In genomic region chr10:109887776-109888175, GRCh38 we compare ENCODE assay signal across 19 cellular contexts. TPM values are rescaled to one million over a fixed set of nuclear protein-coding genes. Genes with fewer than 3 reads are reported as not detected.
DNase-seq lines count a peak whose midpoint lies in the region; ATAC-seq and TF ChIP-seq lines count a peak whose summit lies in the region.
"Had no signal": no experiment of that assay in that cellular context is flagged by ENCODE, and none has a peak within 500 bp of the region (broad histone marks: within the 10 kb centered on the region; RNA-seq: fewer than 3 reads in every experiment).

No MANE protein-coding gene starts in this region.

- intact Hi-C loops in CD4-positive, alpha-beta T cell (cut with DNase I, micrococcal nuclease): loop anchor here (5.0 to 10.0 kb wide), 2 partner anchors 217 to 390 kb away; no protein-coding TSS in a partner anchor

- no peaks in the 10 kb centered on the region for H3K9me3 Mint-ChIP-seq in CD4-positive, alpha-beta T cell
- H3K9me3 Mint-ChIP-seq in memory B cell (no peaks in the 10 kb centered on the region), osteocyte (ENCODE audit: unreplicated experiment) (no peaks in the 10 kb centered on the region)

- H3K9me3 ChIP-seq in CD4-positive, alpha-beta T cell (ENCODE audit: control insufficient read depth, low read length): no peaks in the 10 kb centered on the region
- H3K9me3 ChIP-seq in T-helper 17 cell (ENCODE audit: control insufficient read depth, low read length, poor library complexity, severe bottlenecking): no peaks in the 10 kb centered on the region

- H3K27me3 Mint-ChIP-seq in CD4-positive, alpha-beta T cell: no peaks in the 10 kb centered on the region
- H3K27me3 Mint-ChIP-seq in T-helper 17 cell (no peaks in the 10 kb centered on the region), memory B cell (no peaks in the 10 kb centered on the region), osteocyte (ENCODE audit: unreplicated experiment) (no peaks in the 10 kb centered on the region)

- ATAC-seq in CD4-positive, alpha-beta T cell (ENCODE audit: poor library complexity): no peak
- ATAC-seq in T-helper 17 cell (no peak), memory B cell (ENCODE audit: low read depth) (no peak)
- ATAC-seq: Right ventricle myocardium inferior had no signal

- no peak overlapping the region for H3K27ac ChIP-seq in CD4-positive, alpha-beta T cell (ENCODE audit: low read depth, low read length)
- H3K27ac ChIP-seq: C4-2B had no signal

- POLR2A ChIA-PET in CD4-positive, alpha-beta T cell (lab: Charles Lee): no interaction called here

- CTCF ChIA-PET in CD4-positive, alpha-beta T cell (lab: Charles Lee): no interaction called here

- H3K4me1 Mint-ChIP-seq in CD4-positive, alpha-beta T cell (ENCODE audit: low read depth): peaks cover 10% of the 10 kb centered on the region
- H3K4me1 Mint-ChIP-seq in T-helper 17 cell (peaks cover 39% of the 10 kb centered on the region), memory B cell (no peaks in the 10 kb centered on the region), osteocyte (ENCODE audit: unreplicated experiment) (peaks cover 44% of the 10 kb centered on the region)

- H3K4me3 Mint-ChIP-seq in CD4-positive, alpha-beta T cell: no peak overlapping the region
- no peak overlapping the region for H3K4me3 Mint-ChIP-seq in T-helper 17 cell
- H3K4me3 Mint-ChIP-seq in memory B cell: no peak overlapping the region
- H3K4me3 Mint-ChIP-seq in osteocyte (ENCODE audit: unreplicated experiment): no peak overlapping the region

- no peaks in the 10 kb centered on the region for H3K27me3 ChIP-seq in CD4-positive, alpha-beta T cell (ENCODE audit: control insufficient read depth, insufficient read depth, low read length)

- no peak for TF ChIP-seq CTCF in CD4-positive, alpha-beta T cell (IDR thresholded peaks at IDR 0.05)
- TF ChIP-seq CTCF in osteocyte (IDR thresholded peaks at IDR 0.05): no peak

- no peak for DNase-seq in CD4-positive, alpha-beta T cell
- DNase-seq in T-helper 17 cell (no peak), memory B cell (ENCODE audit: low spot score in 2 of 2) (no peak), osteocyte (ENCODE audit: extremely low spot score, unreplicated experiment) (no peak), H4 (ENCODE audit: low spot score) (no peak), UCSD-AML1 (lab: John Stamatoyannopoulos, UW; ENCODE audit: unreplicated experiment) (no peak), SK-N-DZ (ENCODE audit: low spot score) (no peak)
- no peak for DNase-seq in NK-92 treated with Interleukin-12 subunit alpha and Interleukin-12 subunit beta, amount 100 ng/mL, for 24 hours (lab: John Stamatoyannopoulos, UW)
- DNase-seq: DMS53, GDM1, GOT3, Kasumi-1, NCI-H1417, NCI-H187, NCI-H446, NCI-H526, OCI-M1 had no signal

- peaks cover 86% of the 10 kb centered on the region for H3K36me3 Mint-ChIP-seq in CD4-positive, alpha-beta T cell (ENCODE audit: low read depth)
- peaks cover 4% of the 10 kb centered on the region for H3K36me3 Mint-ChIP-seq in T-helper 17 cell (ENCODE audit: low read depth)
- peaks cover 29% of the 10 kb centered on the region for H3K36me3 Mint-ChIP-seq in memory B cell
- peaks cover 33% of the 10 kb centered on the region for H3K36me3 Mint-ChIP-seq in osteocyte (ENCODE audit: unreplicated experiment)

- peak overlapping the region; percentile 35 for H3K27ac Mint-ChIP-seq in CD4-positive, alpha-beta T cell
- H3K27ac Mint-ChIP-seq in T-helper 17 cell: peak overlapping the region; percentile 68
- peak overlapping the region; percentile 11 for H3K27ac Mint-ChIP-seq in memory B cell
- H3K27ac Mint-ChIP-seq in osteocyte (ENCODE audit: unreplicated experiment): peak overlapping the region; percentile 50

RNA-seq across cellular contexts. Expression of gene XPNPEP1, which starts 35.5 kb away (rescaled TPM):
- 10 to 100 TPM; 50.3 to 54.3 TPM for total RNA-seq in CD4-positive, alpha-beta T cell
- total RNA-seq in T-helper 17 cell: 10 to 100 TPM; 76.4 to 81.6 TPM
- 74.5 and 86.5 TPM in 2 replicates for total RNA-seq in osteocyte
- 90.9 and 123 TPM in 2 replicates for total RNA-seq in H4 (2014; rRNA removed; shearing (Covaris generic))
- polyA plus RNA-seq in SK-N-DZ (2014; cell fraction: cytosol; rRNA removed): 79.7 and 80.4 TPM in 2 replicates
- 101 and 103 TPM in 2 replicates for polyA plus RNA-seq in SK-N-DZ (2014; cell fraction: nucleus; rRNA removed)

Comparison
In these comparisons a context has a peak if more than half of its experiments do, and no peak if none do; other contexts are left out.
1. H3K27ac Mint-ChIP-seq: peak in every context shown above with its lines; median percentile 68 in T-helper 17 cell; 50 in osteocyte; 35 in CD4-positive, alpha-beta T cell; 11 in memory B cell.